19 cellular contexts compared by ENCODE assay signal in the genomic region with DNA sequence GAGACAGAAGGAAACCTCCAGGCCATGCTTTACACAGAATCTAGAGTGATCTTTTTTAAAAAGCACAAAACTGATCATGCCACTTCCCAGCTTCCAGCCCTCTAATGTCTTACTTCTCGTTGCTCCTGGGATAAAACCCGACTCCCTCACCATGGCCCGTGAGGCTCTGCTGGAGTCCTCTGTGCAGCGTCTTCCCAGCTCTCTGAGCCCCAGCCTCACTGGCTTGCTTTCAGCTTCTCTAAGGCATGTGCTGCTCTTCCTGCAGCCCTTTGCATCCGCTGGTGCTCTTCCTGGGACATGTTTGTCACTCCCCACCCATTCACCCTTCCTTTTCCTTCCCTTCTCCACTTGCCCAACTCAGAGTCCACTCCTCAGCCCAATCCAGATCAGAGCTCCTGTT.
DNase-seq lines count a peak whose midpoint lies in the region; ATAC-seq and TF ChIP-seq lines count a peak whose summit lies in the region.
"Had no signal": no experiment of that assay in that cellular context is flagged by ENCODE, and none has a peak within 500 bp of the region (broad histone marks: within the 10 kb centered on the region; RNA-seq: fewer than 3 reads in every experiment).

No MANE protein-coding gene starts in this region.

- CTCF ChIA-PET in WTC11 (lab: Charles Lee), result interaction anchor here (1.0 kb wide), 1 partner anchor 67 kb away, joined by 3 read pairs; no protein-coding TSS in a partner anchor
- CTCF ChIA-PET in OCI-LY7 (lab: Charles Lee; ENCODE audit: unreplicated experiment), result no interaction called here

- H4K20me1 ChIP-seq in neural progenitor cell (ENCODE audit: low read depth), result no peaks in the 10 kb centered on the region
- no peaks in the 10 kb centered on the region for H4K20me1 ChIP-seq in OCI-LY7 (ENCODE audit: insufficient read depth, low read length)

- H3K4me2 ChIP-seq in neural progenitor cell (no peak overlapping the region), OCI-LY7 (ENCODE audit: low read length) (no peak overlapping the region)

- H3K4me3 Mint-ChIP-seq in WTC11 (no peak overlapping the region), neural progenitor cell (no peak overlapping the region)
- H3K4me3 Mint-ChIP-seq: CD4-positive, CD25-positive, alpha-beta regulatory T cell; CD8-positive, alpha-beta memory T cell had no signal

- no peaks in the 10 kb centered on the region for H3K36me3 Mint-ChIP-seq in WTC11
- no peaks in the 10 kb centered on the region for H3K36me3 Mint-ChIP-seq in neural progenitor cell

- ATAC-seq in WTC11, result peak; percentile 46
- no peak for ATAC-seq in GM19023 (IDR thresholded peaks at IDR 0.05; ENCODE audit: unreplicated experiment)
- ATAC-seq: HepG2 had no signal

- no peak overlapping the region for H3K9ac ChIP-seq in neural progenitor cell

- no TSS peak for BruUV-seq in OCI-LY7 (replicated peaks; lab: Mats Ljungman, UMichigan)

- no peaks in the 10 kb centered on the region for H3K4me1 ChIP-seq in neural progenitor cell
- H3K4me1 ChIP-seq in OCI-LY7 (ENCODE audit: insufficient read depth, low read length, poor library complexity, severe bottlenecking), result no peaks in the 10 kb centered on the region
- H3K4me1 ChIP-seq: BE2C, HAP-1 had no signal

- POLR2A ChIA-PET in WTC11 (lab: Charles Lee) (no interaction called here), OCI-LY7 (lab: Charles Lee) (interaction anchor here (0.6 to 0.9 kb wide), 2 partner anchors 228 to 249 kb away, joined by 3 to 8 read pairs; no protein-coding TSS in a partner anchor)

- H2AFZ ChIP-seq in neural progenitor cell (replicated peaks), result peak overlapping the region; percentile 39
- H2AFZ ChIP-seq in OCI-LY7 (ENCODE audit: low read length), result no peak overlapping the region

- H3K9me3 Mint-ChIP-seq in WTC11, result no peaks in the 10 kb centered on the region
- H3K9me3 Mint-ChIP-seq in neural progenitor cell, result no peaks in the 10 kb centered on the region
- H3K9me3 Mint-ChIP-seq: CD4-positive, CD25-positive, alpha-beta regulatory T cell had no signal

- H3K27me3 ChIP-seq in neural progenitor cell, result no peaks in the 10 kb centered on the region
- H3K27me3 ChIP-seq: BE2C had no signal

- no peak for DNase-seq in WTC11 (ENCODE audit: low spot score)
- no peak for DNase-seq in neural progenitor cell (ENCODE audit: low spot score)
- no peak for DNase-seq in OCI-LY7 (ENCODE audit: low spot score)
- no peak for DNase-seq in retina
- no peak for DNase-seq in HUDEP-2 (lab: John Stamatoyannopoulos, UW; ENCODE audit: unreplicated experiment in 76 of 76)
- DNase-seq: ACHN; BE2C; CD4-positive, CD25-positive, alpha-beta regulatory T cell; CD8-positive, alpha-beta memory T cell; COR-L47; DMS 273 treated with DMSO at 0.1 percent for 48 hours; DND-41; EL; KG1 had no signal

- no peaks in the 10 kb centered on the region for H3K79me2 ChIP-seq in neural progenitor cell (ENCODE audit: low read depth)
- no peaks in the 10 kb centered on the region for H3K79me2 ChIP-seq in OCI-LY7 (ENCODE audit: insufficient read depth, low read depth, low read length)

- H3K27ac ChIP-seq in cingulate gyrus (ENCODE audit: low read depth, low read length) (peak overlapping the region; percentile 92), neural progenitor cell (no peak overlapping the region), temporal lobe (ENCODE audit: low read depth, low read length) (peak overlapping the region; percentile 92), OCI-LY7 (ENCODE audit: low read depth, low read length, poor library complexity, severe bottlenecking) (no peak overlapping the region)

- no peaks in the 10 kb centered on the region for H3K4me1 Mint-ChIP-seq in WTC11
- no peaks in the 10 kb centered on the region for H3K4me1 Mint-ChIP-seq in neural progenitor cell

- H3K36me3 ChIP-seq in neural progenitor cell (no peaks in the 10 kb centered on the region), OCI-LY7 (ENCODE audit: insufficient read depth, low read length) (no peaks in the 10 kb centered on the region)
- H3K36me3 ChIP-seq: BE2C, HAP-1 had no signal

- no peak overlapping the region for H3K27ac Mint-ChIP-seq in WTC11
- peak overlapping the region; percentile 0 for H3K27ac Mint-ChIP-seq in neural progenitor cell

- H3K9me3 ChIP-seq in neural progenitor cell (ENCODE audit: low read depth), result no peaks in the 10 kb centered on the region
- H3K9me3 ChIP-seq in OCI-LY7 (ENCODE audit: low read length), result no peaks in the 10 kb centered on the region
- H3K9me3 ChIP-seq: BE2C, HAP-1 had no signal

- no peaks in the 10 kb centered on the region for H3K9me2 ChIP-seq in OCI-LY7 (ENCODE audit: insufficient read depth, low read length)

- no peaks in the 10 kb centered on the region for H3F3A ChIP-seq in neural progenitor cell (ENCODE audit: low read depth)

- intact Hi-C loops in OCI-LY7 (cut with micrococcal nuclease; ENCODE audit: unreplicated experiment), result no loop called here

- H3K4me3 ChIP-seq in neural progenitor cell (no peak overlapping the region), OCI-LY7 (ENCODE audit: low read depth, low read length, poor library complexity, severe bottlenecking) (no peak overlapping the region)
- H3K4me3 ChIP-seq: HAP-1 had no signal

- TF ChIP-seq CTCF in WTC11 (IDR thresholded peaks at IDR 0.05), result no peak
- TF ChIP-seq CTCF in neural progenitor cell (IDR thresholded peaks at IDR 0.05), result no peak
- TF ChIP-seq CTCF in OCI-LY7 (conservative IDR thresholded peaks at IDR 0.05; ENCODE audit: low read length), result no peak

- H3K27me3 Mint-ChIP-seq in WTC11 (ENCODE audit: low read depth), result no peaks in the 10 kb centered on the region
- no peaks in the 10 kb centered on the region for H3K27me3 Mint-ChIP-seq in neural progenitor cell (ENCODE audit: insufficient read depth, low read depth)

TF ChIP-seq in WTC11, 78 proteins besides CTCF, POLR2A, EP300 and RAD21 (continues in another document):
- TF ChIP-seq ZBTB21 (CRISPR knock-in tag; IDR thresholded peaks at IDR 0.05; ENCODE audit: borderline replicate concordance) (no peak), PRRX2 (CRISPR knock-in tag; IDR thresholded peaks at IDR 0.05) (no peak), FOXK1 (CRISPR knock-in tag; IDR thresholded peaks at IDR 0.05) (no peak), NFATC4 (CRISPR knock-in tag; IDR thresholded peaks at IDR 0.05) (no peak), ZNF423 (CRISPR knock-in tag; IDR thresholded peaks at IDR 0.05) (no peak), ESRRA (CRISPR knock-in tag; IDR thresholded peaks at IDR 0.05; ENCODE audit: borderline replicate concordance) (no peak), ZNF219 (CRISPR knock-in tag; IDR thresholded peaks at IDR 0.05; ENCODE audit: borderline replicate concordance) (no peak), IRF2 (CRISPR knock-in tag; IDR thresholded peaks at IDR 0.05; ENCODE audit: borderline replicate concordance, low read depth) (no peak), ZNF121 (CRISPR knock-in tag; IDR thresholded peaks at IDR 0.05) (no peak), ZNF138 (CRISPR knock-in tag; conservative IDR thresholded peaks at IDR 0.05) (no peak), OVOL2 (CRISPR knock-in tag; IDR thresholded peaks at IDR 0.05; ENCODE audit: borderline replicate concordance) (no peak), KAT7 (CRISPR knock-in tag; IDR thresholded peaks at IDR 0.05; ENCODE audit: borderline replicate concordance) (no peak)
- TF ChIP-seq, protein P1, sequence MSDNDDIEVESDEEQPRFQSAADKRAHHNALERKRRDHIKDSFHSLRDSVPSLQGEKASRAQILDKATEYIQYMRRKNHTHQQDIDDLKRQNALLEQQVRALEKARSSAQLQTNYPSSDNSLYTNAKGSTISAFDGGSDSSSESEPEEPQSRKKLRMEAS (CRISPR knock-in tag; IDR thresholded peaks at IDR 0.05), result no peak
- TF ChIP-seq, protein P2, sequence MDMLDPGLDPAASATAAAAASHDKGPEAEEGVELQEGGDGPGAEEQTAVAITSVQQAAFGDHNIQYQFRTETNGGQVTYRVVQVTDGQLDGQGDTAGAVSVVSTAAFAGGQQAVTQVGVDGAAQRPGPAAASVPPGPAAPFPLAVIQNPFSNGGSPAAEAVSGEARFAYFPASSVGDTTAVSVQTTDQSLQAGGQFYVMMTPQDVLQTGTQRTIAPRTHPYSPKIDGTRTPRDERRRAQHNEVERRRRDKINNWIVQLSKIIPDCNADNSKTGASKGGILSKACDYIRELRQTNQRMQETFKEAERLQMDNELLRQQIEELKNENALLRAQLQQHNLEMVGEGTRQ (CRISPR knock-in tag; IDR thresholded peaks at IDR 0.05), result no peak
- TF ChIP-seq, protein P3, sequence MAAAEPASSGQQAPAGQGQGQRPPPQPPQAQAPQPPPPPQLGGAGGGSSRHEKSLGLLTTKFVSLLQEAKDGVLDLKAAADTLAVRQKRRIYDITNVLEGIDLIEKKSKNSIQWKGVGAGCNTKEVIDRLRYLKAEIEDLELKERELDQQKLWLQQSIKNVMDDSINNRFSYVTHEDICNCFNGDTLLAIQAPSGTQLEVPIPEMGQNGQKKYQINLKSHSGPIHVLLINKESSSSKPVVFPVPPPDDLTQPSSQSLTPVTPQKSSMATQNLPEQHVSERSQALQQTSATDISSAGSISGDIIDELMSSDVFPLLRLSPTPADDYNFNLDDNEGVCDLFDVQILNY (CRISPR knock-in tag; IDR thresholded peaks at IDR 0.05), result no peak
- TF ChIP-seq, protein P4, sequence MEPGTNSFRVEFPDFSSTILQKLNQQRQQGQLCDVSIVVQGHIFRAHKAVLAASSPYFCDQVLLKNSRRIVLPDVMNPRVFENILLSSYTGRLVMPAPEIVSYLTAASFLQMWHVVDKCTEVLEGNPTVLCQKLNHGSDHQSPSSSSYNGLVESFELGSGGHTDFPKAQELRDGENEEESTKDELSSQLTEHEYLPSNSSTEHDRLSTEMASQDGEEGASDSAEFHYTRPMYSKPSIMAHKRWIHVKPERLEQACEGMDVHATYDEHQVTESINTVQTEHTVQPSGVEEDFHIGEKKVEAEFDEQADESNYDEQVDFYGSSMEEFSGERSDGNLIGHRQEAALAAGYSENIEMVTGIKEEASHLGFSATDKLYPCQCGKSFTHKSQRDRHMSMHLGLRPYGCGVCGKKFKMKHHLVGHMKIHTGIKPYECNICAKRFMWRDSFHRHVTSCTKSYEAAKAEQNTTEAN (CRISPR knock-in tag; IDR thresholded peaks at IDR 0.05), result no peak
- TF ChIP-seq, protein P5, sequence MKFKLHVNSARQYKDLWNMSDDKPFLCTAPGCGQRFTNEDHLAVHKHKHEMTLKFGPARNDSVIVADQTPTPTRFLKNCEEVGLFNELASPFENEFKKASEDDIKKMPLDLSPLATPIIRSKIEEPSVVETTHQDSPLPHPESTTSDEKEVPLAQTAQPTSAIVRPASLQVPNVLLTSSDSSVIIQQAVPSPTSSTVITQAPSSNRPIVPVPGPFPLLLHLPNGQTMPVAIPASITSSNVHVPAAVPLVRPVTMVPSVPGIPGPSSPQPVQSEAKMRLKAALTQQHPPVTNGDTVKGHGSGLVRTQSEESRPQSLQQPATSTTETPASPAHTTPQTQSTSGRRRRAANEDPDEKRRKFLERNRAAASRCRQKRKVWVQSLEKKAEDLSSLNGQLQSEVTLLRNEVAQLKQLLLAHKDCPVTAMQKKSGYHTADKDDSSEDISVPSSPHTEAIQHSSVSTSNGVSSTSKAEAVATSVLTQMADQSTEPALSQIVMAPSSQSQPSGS (CRISPR knock-in tag; IDR thresholded peaks at IDR 0.05; ENCODE audit: borderline replicate concordance, low read depth), result no peak

Comparison
In these comparisons a context has a peak if more than half of its experiments do, and no peak if none do; other contexts are left out.
1. H3K27ac ChIP-seq: peak in cingulate gyrus (single experiment) and temporal lobe (single experiment); none in neural progenitor cell (single experiment) and OCI-LY7 (single experiment).